In the genomic region with DNA sequence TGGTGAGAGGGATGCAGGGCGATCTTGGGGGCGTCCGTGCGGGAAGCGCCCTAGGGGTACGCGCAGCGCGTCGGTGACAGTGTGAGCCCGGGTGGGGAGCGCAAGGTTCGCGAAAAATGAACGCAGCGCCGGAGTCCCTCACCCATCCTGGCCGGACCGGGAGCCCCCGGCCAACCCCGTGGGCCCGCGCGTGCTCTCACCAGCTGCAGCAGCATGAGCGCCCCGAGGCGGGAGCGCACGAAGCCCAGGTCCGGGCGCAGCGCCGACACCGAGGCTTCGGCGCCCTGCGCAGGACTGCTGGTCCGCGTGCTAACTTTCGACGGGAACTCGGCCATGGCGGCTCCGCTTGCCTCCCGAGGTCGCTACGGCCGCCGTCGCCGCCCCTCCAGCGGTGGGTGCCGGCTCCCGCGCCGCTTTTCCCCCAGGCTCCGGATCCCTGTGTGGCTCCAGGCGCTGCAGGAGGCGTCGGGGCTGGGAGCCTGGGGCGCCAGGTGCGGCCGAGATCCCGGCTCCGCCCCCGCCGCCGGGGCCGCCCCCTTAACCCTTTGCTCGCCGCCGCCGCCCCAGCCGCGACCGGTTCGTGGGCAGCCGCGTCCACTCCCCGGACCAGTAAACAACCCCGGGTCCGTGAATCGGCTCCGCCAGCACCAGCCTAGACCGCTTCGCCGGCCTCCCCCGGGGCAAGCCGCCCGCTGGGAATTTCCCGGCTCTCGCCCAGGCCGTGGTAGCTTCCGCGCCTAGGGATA, we compare ENCODE assay signal across 1 cellular context.
A peak's percentile ranks its signal among the peaks of the same experiment; 100 is the strongest.
TF ChIP-seq lines count a peak whose summit lies in the region.

A gene with protein sequence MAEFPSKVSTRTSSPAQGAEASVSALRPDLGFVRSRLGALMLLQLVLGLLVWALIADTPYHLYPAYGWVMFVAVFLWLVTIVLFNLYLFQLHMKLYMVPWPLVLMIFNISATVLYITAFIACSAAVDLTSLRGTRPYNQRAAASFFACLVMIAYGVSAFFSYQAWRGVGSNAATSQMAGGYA (minus strand): TSS at position 467 of the 746 bp plus-strand sequence. CDS start 132 bp downstream, at position 335.

TF ChIP-seq in HCT116, 20 proteins besides CTCF, POLR2A, EP300 and RAD21 (continued from another document):
- TF ChIP-seq ZFX (IDR thresholded peaks at IDR 0.05): peak; percentile 44; the same call in 1 of the 2 replicates
- TF ChIP-seq, protein P1, sequence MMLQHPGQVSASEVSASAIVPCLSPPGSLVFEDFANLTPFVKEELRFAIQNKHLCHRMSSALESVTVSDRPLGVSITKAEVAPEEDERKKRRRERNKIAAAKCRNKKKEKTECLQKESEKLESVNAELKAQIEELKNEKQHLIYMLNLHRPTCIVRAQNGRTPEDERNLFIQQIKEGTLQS (IDR thresholded peaks at IDR 0.05): no peak
- TF ChIP-seq EZH2 (IDR thresholded peaks at IDR 0.05): no peak
- TF ChIP-seq CEBPB (IDR thresholded peaks at IDR 0.05; ENCODE audit: low read depth): no peak
- no peak for TF ChIP-seq FOSL1 (IDR thresholded peaks at IDR 0.05; ENCODE audit: low read depth)
- TF ChIP-seq, protein P2, sequence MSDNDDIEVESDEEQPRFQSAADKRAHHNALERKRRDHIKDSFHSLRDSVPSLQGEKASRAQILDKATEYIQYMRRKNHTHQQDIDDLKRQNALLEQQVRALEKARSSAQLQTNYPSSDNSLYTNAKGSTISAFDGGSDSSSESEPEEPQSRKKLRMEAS (IDR thresholded peaks at IDR 0.05): peak; percentile 75
- no peak for TF ChIP-seq SIN3A (IDR thresholded peaks at IDR 0.05; ENCODE audit: low read depth)
- no peak for TF ChIP-seq ZNF274 (IDR thresholded peaks at IDR 0.05; ENCODE audit: low read depth, low read length)
- no peak for TF ChIP-seq ELF1 (IDR thresholded peaks at IDR 0.05; ENCODE audit: borderline replicate concordance, low read depth)
- no peak for TF ChIP-seq EZH2phosphoT487 (IDR thresholded peaks at IDR 0.05; ENCODE audit: borderline replicate concordance)
- TF ChIP-seq JUND (IDR thresholded peaks at IDR 0.05): no peak
- TF ChIP-seq, protein P3, sequence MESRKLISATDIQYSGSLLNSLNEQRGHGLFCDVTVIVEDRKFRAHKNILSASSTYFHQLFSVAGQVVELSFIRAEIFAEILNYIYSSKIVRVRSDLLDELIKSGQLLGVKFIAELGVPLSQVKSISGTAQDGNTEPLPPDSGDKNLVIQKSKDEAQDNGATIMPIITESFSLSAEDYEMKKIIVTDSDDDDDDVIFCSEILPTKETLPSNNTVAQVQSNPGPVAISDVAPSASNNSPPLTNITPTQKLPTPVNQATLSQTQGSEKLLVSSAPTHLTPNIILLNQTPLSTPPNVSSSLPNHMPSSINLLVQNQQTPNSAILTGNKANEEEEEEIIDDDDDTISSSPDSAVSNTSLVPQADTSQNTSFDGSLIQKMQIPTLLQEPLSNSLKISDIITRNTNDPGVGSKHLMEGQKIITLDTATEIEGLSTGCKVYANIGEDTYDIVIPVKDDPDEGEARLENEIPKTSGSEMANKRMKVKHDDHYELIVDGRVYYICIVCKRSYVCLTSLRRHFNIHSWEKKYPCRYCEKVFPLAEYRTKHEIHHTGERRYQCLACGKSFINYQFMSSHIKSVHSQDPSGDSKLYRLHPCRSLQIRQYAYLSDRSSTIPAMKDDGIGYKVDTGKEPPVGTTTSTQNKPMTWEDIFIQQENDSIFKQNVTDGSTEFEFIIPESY (IDR thresholded peaks at IDR 0.05; ENCODE audit: extremely low read depth, insufficient replicate concordance, low read length): no peak
- no peak for TF ChIP-seq SRF (IDR thresholded peaks at IDR 0.05; ENCODE audit: low read depth)
- TF ChIP-seq SP1 (IDR thresholded peaks at IDR 0.05; ENCODE audit: low read depth): peak; percentile 37; the same call in 1 of the 2 replicates
- no peak for TF ChIP-seq YY1 (IDR thresholded peaks at IDR 0.05; ENCODE audit: extremely low read depth, insufficient replicate concordance, low read depth, low read length)
- TF ChIP-seq, protein P4, sequence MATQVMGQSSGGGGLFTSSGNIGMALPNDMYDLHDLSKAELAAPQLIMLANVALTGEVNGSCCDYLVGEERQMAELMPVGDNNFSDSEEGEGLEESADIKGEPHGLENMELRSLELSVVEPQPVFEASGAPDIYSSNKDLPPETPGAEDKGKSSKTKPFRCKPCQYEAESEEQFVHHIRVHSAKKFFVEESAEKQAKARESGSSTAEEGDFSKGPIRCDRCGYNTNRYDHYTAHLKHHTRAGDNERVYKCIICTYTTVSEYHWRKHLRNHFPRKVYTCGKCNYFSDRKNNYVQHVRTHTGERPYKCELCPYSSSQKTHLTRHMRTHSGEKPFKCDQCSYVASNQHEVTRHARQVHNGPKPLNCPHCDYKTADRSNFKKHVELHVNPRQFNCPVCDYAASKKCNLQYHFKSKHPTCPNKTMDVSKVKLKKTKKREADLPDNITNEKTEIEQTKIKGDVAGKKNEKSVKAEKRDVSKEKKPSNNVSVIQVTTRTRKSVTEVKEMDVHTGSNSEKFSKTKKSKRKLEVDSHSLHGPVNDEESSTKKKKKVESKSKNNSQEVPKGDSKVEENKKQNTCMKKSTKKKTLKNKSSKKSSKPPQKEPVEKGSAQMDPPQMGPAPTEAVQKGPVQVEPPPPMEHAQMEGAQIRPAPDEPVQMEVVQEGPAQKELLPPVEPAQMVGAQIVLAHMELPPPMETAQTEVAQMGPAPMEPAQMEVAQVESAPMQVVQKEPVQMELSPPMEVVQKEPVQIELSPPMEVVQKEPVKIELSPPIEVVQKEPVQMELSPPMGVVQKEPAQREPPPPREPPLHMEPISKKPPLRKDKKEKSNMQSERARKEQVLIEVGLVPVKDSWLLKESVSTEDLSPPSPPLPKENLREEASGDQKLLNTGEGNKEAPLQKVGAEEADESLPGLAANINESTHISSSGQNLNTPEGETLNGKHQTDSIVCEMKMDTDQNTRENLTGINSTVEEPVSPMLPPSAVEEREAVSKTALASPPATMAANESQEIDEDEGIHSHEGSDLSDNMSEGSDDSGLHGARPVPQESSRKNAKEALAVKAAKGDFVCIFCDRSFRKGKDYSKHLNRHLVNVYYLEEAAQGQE (IDR thresholded peaks at IDR 0.05; ENCODE audit: low read depth): no peak
